35 cellular contexts compared by ENCODE assay signal in the genomic region with DNA sequence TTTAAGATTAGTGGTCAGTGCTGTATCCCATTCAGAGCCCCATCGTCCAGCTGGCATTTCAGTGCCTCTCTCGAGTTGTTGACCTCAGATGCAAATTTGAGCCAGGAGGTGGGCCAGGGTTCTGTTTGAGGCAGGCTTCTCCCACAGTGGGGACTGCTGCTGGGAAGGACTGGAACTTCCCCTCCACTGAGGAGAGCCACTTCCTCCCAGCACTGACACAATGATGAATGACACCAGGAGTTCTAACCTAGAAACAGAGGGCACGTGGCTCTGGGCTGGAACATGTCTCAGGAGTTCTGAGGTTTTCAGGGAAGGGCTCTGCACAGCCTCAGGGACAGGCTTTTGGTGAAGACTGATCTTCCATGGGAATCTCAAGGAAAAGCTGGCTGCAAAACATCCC. TPM values are rescaled to one million over a fixed set of nuclear protein-coding genes. Genes with fewer than 3 reads are reported as not detected.
DNase-seq lines count a peak whose midpoint lies in the region; ATAC-seq and TF ChIP-seq lines count a peak whose summit lies in the region.
"Had no signal": no experiment of that assay in that cellular context is flagged by ENCODE, and none has a peak within 500 bp of the region (broad histone marks: within the 10 kb centered on the region; RNA-seq: fewer than 3 reads in every experiment).

No MANE protein-coding gene starts in this region.

- 12 to 45% (median 21%) methylated on average over 3 of the region's 3 CpGs for WGBS in spleen, 5 donors

- no peaks in the 10 kb centered on the region for H3K9me3 ChIP-seq in spleen
- H3K9me3 ChIP-seq: breast epithelium, Peyer's patch had no signal

- H3K36me3 ChIP-seq in spleen, result peaks cover 0 to 24% (median 0%) of the 10 kb centered on the region in 6 donors
- H3K36me3 ChIP-seq: breast epithelium had no signal

- peak; percentile 2 for DNase-seq in SKM-1 treated with dmso at 0.1 percent for 144 hours (lab: John Stamatoyannopoulos, UW; ENCODE audit: unreplicated experiment)
- DNase-seq in SKM-1 (lab: John Stamatoyannopoulos, UW; ENCODE audit: unreplicated experiment), result no peak
- peak; percentile 45 for DNase-seq in coronary artery (ENCODE audit: low spot score)
- DNase-seq in mesenteric fat pad (ENCODE audit: low spot score), result peak; percentile 59
- DNase-seq in spleen, result peak; percentile 22
- DNase-seq in KG1 (lab: John Stamatoyannopoulos, UW), result no peak
- no peak for DNase-seq in activated CD4-positive, CD25-positive, alpha-beta regulatory T cell treated with anti-CD3 and anti-CD28 coated beads, Interleukin-2, amount 50 U/mL, for 72 hours
- DNase-seq: 8988T; activated B cell treated with CpG ODN at 0.5 μM for 24 hours; activated CD4-positive, alpha-beta T cell treated with anti-CD3 and anti-CD28 coated beads, Interleukin-2, amount 50 U/mL, for 4 hours; activated CD8-positive, alpha-beta memory T cell treated with anti-CD3 and anti-CD28 coated beads, Interleukin-2, amount 50 U/mL, for 4 hours; activated naive CD4-positive, alpha-beta T cell treated with anti-CD3 and anti-CD28 coated beads for 36 hours; amniotic stem cell; CD4-positive, CD25-positive, alpha-beta regulatory T cell; effector memory CD8-positive, alpha-beta T cell; foreskin keratinocyte; HFFc6; immature natural killer cell; NCI-H1092; NCI-H1694 treated with DMSO at 0.1 percent for 48 hours; NCI-H69; Peyer's patch; SIG-M5; stimulated activated CD4-positive, alpha-beta T cell treated with anti-CD3 and anti-CD28 coated beads, Interleukin-12 subunit alpha, Interleukin-12 subunit beta, amount 100 ng/mL, for 4 hours; stimulated activated CD4-positive, alpha-beta T cell treated with anti-CD3 and anti-CD28 coated beads, Interleukin-4, amount 100 ng/mL, for 4 hours; stimulated activated naive CD4-positive, alpha-beta T cell had no signal

- H3K4me1 ChIP-seq in spleen, result no peaks in the 10 kb centered on the region
- H3K4me1 ChIP-seq: breast epithelium, foreskin keratinocyte, Peyer's patch had no signal

- no peak for TF ChIP-seq CTCF in coronary artery (IDR thresholded peaks at IDR 0.05)
- no peak for TF ChIP-seq CTCF in spleen (IDR thresholded peaks at IDR 0.05 in 8 of 11, conservative IDR thresholded peaks at IDR 0.05 in 3 of 11)

- H3K27me3 ChIP-seq in spleen (replicated peaks in 1 of 7), result no peaks in the 10 kb centered on the region
- H3K27me3 ChIP-seq: breast epithelium, foreskin keratinocyte, hepatocyte, Peyer's patch had no signal

- H3K4me3 ChIP-seq in coronary artery, result no peak overlapping the region
- H3K4me3 ChIP-seq in spleen, result no peak overlapping the region
- H3K4me3 ChIP-seq: breast epithelium, hepatocyte, Peyer's patch had no signal

- H3K27ac ChIP-seq in coronary artery, result no peak overlapping the region
- H3K27ac ChIP-seq in spleen, result no peak overlapping the region
- H3K27ac ChIP-seq: breast epithelium, foreskin keratinocyte, hepatocyte, Peyer's patch had no signal

- ATAC-seq in GM21390 (IDR thresholded peaks at IDR 0.05; ENCODE audit: unreplicated experiment), result no peak
- ATAC-seq: effector memory CD8-positive, alpha-beta T cell; esophagus mucosa; foreskin keratinocyte; natural killer cell treated with Interleukin-12 subunit alpha and Interleukin-12 subunit beta and Interleukin-15 and Interleukin-18, amount 100 ng/mL, for 72 hours had no signal

- TF ChIP-seq POLR2A in spleen (IDR thresholded peaks at IDR 0.05), result no peak

- intact Hi-C loops in spleen (cut with DNase I; ENCODE audit: low total_unique reads), result no loop called here

RNA-seq across cellular contexts. Expression of gene BTBD16, which starts 18.3 kb away (rescaled TPM):
- not detected for total RNA-seq in mesenteric fat pad
- total RNA-seq in spleen, result not detected
- polyA plus RNA-seq in spleen, result under 1 TPM in 2 of 3 donors, not detected in 1; 0.04 to 0.10 TPM
- total RNA-seq: activated B cell treated with CpG ODN at 0.5 μM for 24 hours; activated naive CD4-positive, alpha-beta T cell treated with anti-CD3 and anti-CD28 coated beads for 36 hours; activated T-helper 1 cell treated with anti-CD3 and anti-CD28 coated beads, Interleukin-12 subunit alpha, Interleukin-12 subunit beta, Interleukin-2, Interleukin-4 antibody, amounts not matched to agents 30 ng/mL and 10 ng/mL and 1 ng/mL, durations not matched to agents 14 hours and 24 hours and 36 hours; CD4-positive, CD25-positive, alpha-beta regulatory T cell; Daoy; HFFc6; natural killer cell treated with Interleukin-12 subunit alpha and Interleukin-12 subunit beta and Interleukin-15 and Interleukin-18, amount 100 ng/mL, for 72 hours; osteoblast; Peyer's patch; temporal lobe had no signal
- polyA plus RNA-seq: immature natural killer cell had no signal

Comparison
In these comparisons a context has a peak if more than half of its experiments do, and no peak if none do; other contexts are left out.
1. DNase-seq: peak in SKM-1 treated with dmso at 0.1 percent for 144 hours (single experiment), coronary artery (single experiment), mesenteric fat pad (single experiment) and spleen (single experiment); none in SKM-1 (single experiment), KG1 (single experiment) and activated CD4-positive, CD25-positive, alpha-beta regulatory T cell treated with anti-CD3 and anti-CD28 coated beads, Interleukin-2, amount 50 U/mL, for 72 hours (single experiment).